Comparison of ENCODE assay signal across 1 cellular context in genomic region chr18:54269924-54270844, GRCh38.
TF ChIP-seq lines count a peak whose summit lies in the region.

No MANE protein-coding gene starts in this region.

TF ChIP-seq in HepG2, 621 proteins besides CTCF, POLR2A, EP300 and RAD21 (continued from another document and continues in another):
- TF ChIP-seq ZNF407 (CRISPR knock-in tag; IDR thresholded peaks at IDR 0.05; ENCODE audit: not compliant biosample characterization) (no peak), FOXM1 (CRISPR knock-in tag; IDR thresholded peaks at IDR 0.05) (no peak), DZIP1 (CRISPR knock-in tag; IDR thresholded peaks at IDR 0.05) (no peak), PHF5A (CRISPR knock-in tag; IDR thresholded peaks at IDR 0.05; ENCODE audit: low read depth, unreplicated experiment) (no peak), ZNF652 (CRISPR knock-in tag; IDR thresholded peaks at IDR 0.05; ENCODE audit: borderline replicate concordance, low read depth) (no peak), ZNF704 (CRISPR knock-in tag; IDR thresholded peaks at IDR 0.05; ENCODE audit: borderline replicate concordance) (peak; percentile 36; the same call in 1 of the 2 replicates), ZNF335 (CRISPR knock-in tag; IDR thresholded peaks at IDR 0.05) (no peak), HHEX (CRISPR knock-in tag; IDR thresholded peaks at IDR 0.05) (no peak), ZKSCAN8 (CRISPR knock-in tag; IDR thresholded peaks at IDR 0.05; ENCODE audit: borderline replicate concordance) (no peak), ZNF775 (CRISPR knock-in tag; IDR thresholded peaks at IDR 0.05; ENCODE audit: borderline replicate concordance) (no peak), ZNF800 (CRISPR knock-in tag; IDR thresholded peaks at IDR 0.05) (no peak), PRDM15 (CRISPR knock-in tag; IDR thresholded peaks at IDR 0.05) (peak; percentile 50; the same call in 1 of the 2 replicates), ZNF264 (CRISPR knock-in tag; IDR thresholded peaks at IDR 0.05) (0 out of 2 replicates have a peak, but pooled peaks have one; percentile 27), BORCS8-MEF2B (CRISPR knock-in tag; IDR thresholded peaks at IDR 0.05) (no peak), ZNF3 (CRISPR knock-in tag; IDR thresholded peaks at IDR 0.05) (no peak), HDAC1 (CRISPR knock-in tag; IDR thresholded peaks at IDR 0.05) (0 out of 2 replicates have a peak, but pooled peaks have one; percentile 18), NR2C2 (CRISPR knock-in tag; IDR thresholded peaks at IDR 0.05; ENCODE audit: borderline replicate concordance) (peak; percentile 47; the same call in 1 of the 2 replicates), THAP9 (CRISPR knock-in tag; IDR thresholded peaks at IDR 0.05; ENCODE audit: borderline replicate concordance) (no peak), ZNF670 (CRISPR knock-in tag; IDR thresholded peaks at IDR 0.05; ENCODE audit: borderline replicate concordance) (no peak; the same call in 1 of the 2 replicates), SKI (IDR thresholded peaks at IDR 0.05; ENCODE audit: partially characterized antibody) (no peak), ZFP37 (CRISPR knock-in tag; IDR thresholded peaks at IDR 0.05; ENCODE audit: borderline replicate concordance) (no peak), PCBP2 (optimal IDR thresholded peaks at IDR 0.05; ENCODE audit: low read depth, low read length, poor library complexity, severe bottlenecking) (no peak), ZSCAN12 (CRISPR knock-in tag; IDR thresholded peaks at IDR 0.05) (no peak), GMEB2 (CRISPR knock-in tag; IDR thresholded peaks at IDR 0.05; ENCODE audit: low read depth) (0 out of 2 replicates have a peak, but pooled peaks have one; percentile 10), ZFP36L1 (CRISPR knock-in tag; IDR thresholded peaks at IDR 0.05) (no peak), ZC3H13 (CRISPR knock-in tag; IDR thresholded peaks at IDR 0.05) (no peak), ZSCAN22 (CRISPR knock-in tag; IDR thresholded peaks at IDR 0.05) (no peak), ZNF343 (CRISPR knock-in tag; IDR thresholded peaks at IDR 0.05) (peak; percentile 70; the same call in 1 of the 2 replicates), ZNF691 (CRISPR knock-in tag; IDR thresholded peaks at IDR 0.05; ENCODE audit: borderline replicate concordance, low read depth) (no peak), HMG20B (CRISPR knock-in tag; conservative IDR thresholded peaks at IDR 0.05) (no peak), ZNF333 (CRISPR knock-in tag; IDR thresholded peaks at IDR 0.05; ENCODE audit: borderline replicate concordance) (0 out of 2 replicates have a peak, but pooled peaks have one; percentile 41)
